32 cellular contexts compared by ENCODE assay signal in the genomic region with DNA sequence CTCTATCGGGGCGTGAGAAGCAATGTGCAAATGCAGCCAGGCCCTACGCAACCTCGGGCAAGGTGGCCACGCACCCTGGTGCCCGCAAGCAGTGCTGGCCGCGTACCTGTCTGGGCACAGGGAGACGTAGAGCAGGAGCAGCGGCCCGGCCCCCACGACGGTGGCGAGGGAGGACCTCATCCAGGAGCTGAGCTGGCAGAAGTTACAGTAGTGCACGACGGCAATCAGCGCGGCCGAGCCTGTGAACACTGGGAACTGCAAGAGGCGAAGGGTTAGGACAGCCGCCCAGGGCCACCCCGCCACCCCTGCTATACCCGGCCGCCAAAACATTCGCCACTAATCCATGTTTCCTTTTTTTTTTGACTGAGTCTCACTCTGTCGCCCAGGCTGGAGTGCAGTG.
"Had no signal": no experiment of that assay in that cellular context is flagged by ENCODE, and none has a peak within 500 bp of the region (broad histone marks: within the 10 kb centered on the region; RNA-seq: fewer than 3 reads in every experiment).

No MANE protein-coding gene starts in this region.

- H3K4me3 ChIP-seq: adrenal gland, cardiac muscle cell had no signal

- H3K9me3 ChIP-seq: adrenal gland had no signal

- H3K27ac ChIP-seq: adrenal gland, cardiac muscle cell, VCaP had no signal

- H3K27me3 ChIP-seq: adrenal gland, cardiac muscle cell had no signal

- DNase-seq: activated B cell treated with CpG ODN at 0.5 μM for 24 hours; activated CD4-positive, alpha-beta memory T cell treated with anti-CD3 and anti-CD28 coated beads for 36 hours; activated CD4-positive, alpha-beta T cell treated with anti-CD3 and anti-CD28 coated beads for 4 hours; activated CD4-positive, alpha-beta T cell treated with anti-CD3 and anti-CD28 coated beads, Interleukin-2, amount 10 ng/mL, durations not matched to agents 24 days and 14 days; activated CD4-positive, alpha-beta T cell treated with anti-CD3 and anti-CD28 coated beads, Interleukin-2, amount 50 U/mL, for 1 hour; activated CD4-positive, alpha-beta T cell treated with anti-CD3 and anti-CD28 coated beads, Interleukin-2, amount 50 U/mL, for 4 hours; activated CD4-positive, CD25-positive, alpha-beta regulatory T cell treated with anti-CD3 and anti-CD28 coated beads, Interleukin-2, amount 50 U/mL, for 72 hours; activated CD8-positive, alpha-beta memory T cell treated with anti-CD3 and anti-CD28 coated beads, Interleukin-2, amount 50 U/mL, for 4 hours; activated CD8-positive, alpha-beta T cell treated with anti-CD3 and anti-CD28 coated beads for 36 hours; activated effector memory CD4-positive, alpha-beta T cell treated with anti-CD3 and anti-CD28 coated beads, Interleukin-2, amount 50 U/mL, for 16 hours; activated gamma-delta T cell treated with Interleukin-2 at 50 U/mL for 16 hours; activated naive CD4-positive, alpha-beta T cell; activated naive CD4-positive, alpha-beta T cell treated with anti-CD3 and anti-CD28 coated beads for 36 hours; activated naive CD4-positive, alpha-beta T cell treated with anti-CD3 and anti-CD28 coated beads, Interleukin-2, amount 50 U/mL, for 16 hours; activated naive CD8-positive, alpha-beta T cell treated with anti-CD3 and anti-CD28 coated beads for 36 hours; activated T-cell treated with anti-CD3 and anti-CD28 coated beads for 4 hours; activated T-cell treated with anti-CD3 and anti-CD28 coated beads, Interleukin-2, amount 50 U/mL, for 1 hour; activated T-cell treated with anti-CD3 and anti-CD28 coated beads, Interleukin-2, amount 50 U/mL, for 4 hours; activated T-cell treated with anti-CD3 and anti-CD28 coated beads, Interleukin-2, amount 50 U/mL, for 72 hours; adrenal gland; amniotic stem cell; aorta; caudate nucleus; cerebellar nuclear complex; T-cell; T-helper 2 cell; T-helper 9 cell had no signal

- H3K36me3 ChIP-seq: adrenal gland, cardiac muscle cell had no signal

- FAIRE-seq: TTC549 had no signal

- ATAC-seq: activated CD8-positive, alpha-beta T cell treated with anti-CD3 and anti-CD28 coated beads for 36 hours; activated naive CD4-positive, alpha-beta T cell treated with anti-CD3 and anti-CD28 coated beads, Interleukin-2, amount 50 U/mL, for 72 hours; activated T-cell treated with anti-CD3 and anti-CD28 coated beads, Interleukin-2, amount 50 U/mL, for 4 hours; activated T-cell treated with anti-CD3 and anti-CD28 coated beads, Interleukin-2, amount 50 U/mL, for 72 hours; activated T-helper 17 cell treated with anti-CD3 and anti-CD28 coated beads, Interleukin-2, amount 50 U/mL, for 72 hours; T-cell had no signal

- H3K4me1 ChIP-seq: adrenal gland had no signal
